ENCODE assay signal across 23 cellular contexts in genomic region chr3:52172262-52172757, GRCh38. TPM values are rescaled to one million over a fixed set of nuclear protein-coding genes. Genes with fewer than 3 reads are reported as not detected.
DNase-seq lines count a peak whose midpoint lies in the region; ATAC-seq and TF ChIP-seq lines count a peak whose summit lies in the region.
"Had no signal": no experiment of that assay in that cellular context is flagged by ENCODE, and none has a peak within 500 bp of the region (broad histone marks: within the 10 kb centered on the region; RNA-seq: fewer than 3 reads in every experiment).

No MANE protein-coding gene starts in this region.

- no peaks in the 10 kb centered on the region for H3K9me2 ChIP-seq in PC-3 (replicated peaks; ENCODE audit: low read length)

- H3K9me3 ChIP-seq in PC-3 (ENCODE audit: low read length) = no peaks in the 10 kb centered on the region
- H3K9me3 ChIP-seq: HAP-1, Peyer's patch had no signal

- no peaks in the 10 kb centered on the region for H4K20me1 ChIP-seq in PC-3 (ENCODE audit: low read length)

- DNase-seq in PC-3 = no peak
- DNase-seq in chondrocyte (ENCODE audit: low spot score) = peak; percentile 15
- peak; percentile 25 for DNase-seq in midbrain (lab: John Stamatoyannopoulos, UW)
- no peak for DNase-seq in sciatic nerve (ENCODE audit: low spot score)
- DNase-seq in H7 = no peak
- no peak for DNase-seq in HEK293T (ENCODE audit: extremely low spot score)
- no peak for DNase-seq in natural killer cell
- DNase-seq: AML-193, DMS 273 treated with DMSO at 0.1 percent for 48 hours, DND-41, Karpas-422, NCI-H1092, NCI-H1436 treated with DMSO at 0.1 percent for 48 hours, NCI-H2029 treated with DMSO at 0.1 percent for 48 hours, NCI-H2171, NCI-H526 treated with DMSO at 0.1 percent for 48 hours, Peyer's patch had no signal

- BruUV-seq in PC-3 (replicated peaks; lab: Mats Ljungman, UMichigan) = no TSS peak

- H3K36me3 Mint-ChIP-seq in chondrocyte (ENCODE audit: low read depth) (no peaks in the 10 kb centered on the region), natural killer cell (no peaks in the 10 kb centered on the region)

- H3K27me3 Mint-ChIP-seq in chondrocyte (ENCODE audit: low read depth) = no peaks in the 10 kb centered on the region
- no peaks in the 10 kb centered on the region for H3K27me3 Mint-ChIP-seq in natural killer cell (ENCODE audit: low read depth in 2 of 2)

- no peaks in the 10 kb centered on the region for H3K79me2 ChIP-seq in PC-3 (ENCODE audit: low read length)

- no peak overlapping the region for H2AFZ ChIP-seq in PC-3 (ENCODE audit: low read length)

- H3K27me3 ChIP-seq in PC-3 (ENCODE audit: low read length) (no peaks in the 10 kb centered on the region), H7 (ENCODE audit: control insufficient read depth, insufficient read depth, low read length) (no peaks in the 10 kb centered on the region)
- H3K27me3 ChIP-seq: Peyer's patch had no signal

- H3K27ac Mint-ChIP-seq in chondrocyte (ENCODE audit: unreplicated experiment) (no peak overlapping the region), natural killer cell (no peak overlapping the region)

- intact Hi-C loops in PC-3 (cut with micrococcal nuclease) = no loop called here
- intact Hi-C loops in sciatic nerve (cut with DNase I) = no loop called here
- intact Hi-C loops in natural killer cell (cut with micrococcal nuclease) = no loop called here

- peaks cover 16% of the 10 kb centered on the region for H3K4me1 ChIP-seq in PC-3 (ENCODE audit: insufficient read depth, low read length)
- H3K4me1 ChIP-seq: HAP-1, Peyer's patch had no signal

- CTCF ChIA-PET in PC-3 (lab: Charles Lee) (no interaction called here), HEK293T (lab: Yijun Ruan, JAX) (no interaction called here)

- H3K9me3 Mint-ChIP-seq in chondrocyte (ENCODE audit: low read depth) (no peaks in the 10 kb centered on the region), natural killer cell (no peaks in the 10 kb centered on the region)

- H3K27ac ChIP-seq in PC-3 (ENCODE audit: low read length) = no peak overlapping the region
- H3K27ac ChIP-seq: Peyer's patch had no signal

- no peak overlapping the region for H3K4me3 Mint-ChIP-seq in chondrocyte (ENCODE audit: unreplicated experiment)
- no peak overlapping the region for H3K4me3 Mint-ChIP-seq in natural killer cell
- H3K4me3 Mint-ChIP-seq: CD14-positive monocyte had no signal

- TF ChIP-seq CTCF in PC-3 (conservative IDR thresholded peaks at IDR 0.05; ENCODE audit: low read depth, low read length) (no peak), chondrocyte (IDR thresholded peaks at IDR 0.05) (no peak), natural killer cell (IDR thresholded peaks at IDR 0.05) (no peak)

- H3K4me1 Mint-ChIP-seq in chondrocyte (ENCODE audit: low read depth) (peaks cover 11% of the 10 kb centered on the region), natural killer cell (no peaks in the 10 kb centered on the region)

- no peaks in the 10 kb centered on the region for H3F3A ChIP-seq in PC-3 (ENCODE audit: low read length, unreplicated experiment)

- H3K4me3 ChIP-seq in PC-3 (ENCODE audit: low read length) = no peak overlapping the region
- no peak overlapping the region for H3K4me3 ChIP-seq in H7 (ENCODE audit: insufficient read depth, low read depth, low read length)
- H3K4me3 ChIP-seq: HAP-1, Peyer's patch had no signal

- no peak for ATAC-seq in PC-3
- peak; percentile 30 for ATAC-seq in sciatic nerve
- no peak for ATAC-seq in GM18868 (IDR thresholded peaks at IDR 0.05; ENCODE audit: unreplicated experiment)
- ATAC-seq in natural killer cell = no peak

- H3K36me3 ChIP-seq in PC-3 (ENCODE audit: low read depth, low read length) (no peaks in the 10 kb centered on the region), H7 (replicated peaks; ENCODE audit: control insufficient read depth, insufficient read depth, low read length) (no peaks in the 10 kb centered on the region)
- H3K36me3 ChIP-seq: HAP-1, Peyer's patch had no signal

- POLR2A ChIA-PET in PC-3 (lab: Charles Lee; ENCODE audit: unreplicated experiment) (interaction anchor here (0.6 kb wide), 3 partner anchors 18 to 44 kb away, joined by 3 to 4 read pairs (median 3); partner anchors contain the start of gene POC1A), HEK293T (lab: Yijun Ruan, JAX) (interaction anchor here (1.1 to 1.3 kb wide), 2 partner anchors 13 to 18 kb away, joined by 3 to 4 read pairs; partner anchors contain the start of gene POC1A)

- 0 out of 2 replicates have a peak overlapping the region, but pooled peaks have one; percentile 18 for H3K4me2 ChIP-seq in PC-3 (ENCODE audit: low read length)

- no peak overlapping the region for H3K9ac ChIP-seq in PC-3 (ENCODE audit: low read length)

TF ChIP-seq in HEK293T, 16 proteins besides CTCF, POLR2A, EP300 and RAD21:
- TF ChIP-seq LEF1 (IDR thresholded peaks at IDR 0.05; ENCODE audit: borderline replicate concordance) (no peak), BHLHE40 (IDR thresholded peaks at IDR 0.05; ENCODE audit: borderline replicate concordance) (no peak), NFRKB (IDR thresholded peaks at IDR 0.05) (no peak), SP1 (IDR thresholded peaks at IDR 0.05) (no peak), FOXK2 (IDR thresholded peaks at IDR 0.05) (no peak), FOXA1 (IDR thresholded peaks at IDR 0.05) (no peak), PKNOX1 (IDR thresholded peaks at IDR 0.05) (no peak), CTBP1 (IDR thresholded peaks at IDR 0.05; ENCODE audit: borderline replicate concordance) (no peak), ZNF384 (IDR thresholded peaks at IDR 0.05) (no peak), FOXM1 (IDR thresholded peaks at IDR 0.05; ENCODE audit: borderline replicate concordance) (no peak), HDGF (IDR thresholded peaks at IDR 0.05; ENCODE audit: borderline replicate concordance) (no peak), L3MBTL2 (conservative IDR thresholded peaks at IDR 0.05) (no peak), SUZ12 (IDR thresholded peaks at IDR 0.05) (no peak), ARNT (IDR thresholded peaks at IDR 0.05) (no peak), ELF4 (IDR thresholded peaks at IDR 0.05) (no peak), TARDBP (IDR thresholded peaks at IDR 0.05) (no peak)

RNA-seq across cellular contexts. Expression of gene POC1A, which starts 18.1 kb away (rescaled TPM):
- total RNA-seq in PC-3 (2014; rRNA removed) = 41.5 and 43.0 TPM in 2 replicates
- 5.3 to 5.7 TPM (median 5.5 TPM) in 3 replicates for total RNA-seq in chondrocyte
- total RNA-seq in sciatic nerve = 2.1 TPM
- 25.1 and 26.4 TPM in 2 replicates for total RNA-seq in H7 (2014; rRNA removed; shearing (Covaris generic))
- 1 to 10 TPM; 1.3 to 2.6 (median 2.4) TPM for total RNA-seq in natural killer cell

RNA-seq across cellular contexts. Expression of gene ALAS1, which starts 25.6 kb away (rescaled TPM):
- total RNA-seq in PC-3 (2014; rRNA removed) (63.5 and 69.5 TPM in 2 replicates), chondrocyte (37.5 to 39.8 TPM (median 38.3 TPM) in 3 replicates), sciatic nerve (39.1 TPM), natural killer cell (10 to 100 TPM; 17.0 to 34.5 (median 33.4) TPM)
- total RNA-seq in H7 (2014; rRNA removed; shearing (Covaris generic)) = 63.8 and 86.9 TPM in 2 replicates

RNA-seq across cellular contexts. Expression of gene TLR9, which starts 53.1 kb away (rescaled TPM):
- not detected in 2 replicates for total RNA-seq in PC-3 (2014; rRNA removed)
- 0.12 TPM in 1 of 3 replicates, not detected in the others for total RNA-seq in chondrocyte
- total RNA-seq in sciatic nerve = 1.1 TPM
- not detected in 2 replicates for total RNA-seq in H7 (2014; rRNA removed; shearing (Covaris generic))
- total RNA-seq in natural killer cell = under 1 TPM in 2 of 3 donors, not detected in 1; 0.20 to 0.21 TPM
- total RNA-seq: HT-29, MCF 10A, SK-MEL-5 had no signal

Comparison
In these comparisons a context has a peak if more than half of its experiments do, and no peak if none do; other contexts are left out.
1. DNase-seq: peak in chondrocyte (single experiment) and midbrain (single experiment); none in PC-3 (single experiment), sciatic nerve (single experiment), H7 (single experiment), HEK293T (single experiment) and natural killer cell (single experiment).